1 cellular context compared by ENCODE assay signal in genomic region chr3:119463171-119464169, GRCh38.
TF ChIP-seq lines count a peak whose summit lies in the region.

A gene with protein sequence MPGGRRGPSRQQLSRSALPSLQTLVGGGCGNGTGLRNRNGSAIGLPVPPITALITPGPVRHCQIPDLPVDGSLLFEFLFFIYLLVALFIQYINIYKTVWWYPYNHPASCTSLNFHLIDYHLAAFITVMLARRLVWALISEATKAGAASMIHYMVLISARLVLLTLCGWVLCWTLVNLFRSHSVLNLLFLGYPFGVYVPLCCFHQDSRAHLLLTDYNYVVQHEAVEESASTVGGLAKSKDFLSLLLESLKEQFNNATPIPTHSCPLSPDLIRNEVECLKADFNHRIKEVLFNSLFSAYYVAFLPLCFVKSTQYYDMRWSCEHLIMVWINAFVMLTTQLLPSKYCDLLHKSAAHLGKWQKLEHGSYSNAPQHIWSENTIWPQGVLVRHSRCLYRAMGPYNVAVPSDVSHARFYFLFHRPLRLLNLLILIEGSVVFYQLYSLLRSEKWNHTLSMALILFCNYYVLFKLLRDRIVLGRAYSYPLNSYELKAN (minus strand): TSS chr3:119463615. CDS start chr3:119462074, 1,541 bp downstream.

TF ChIP-seq in SK-N-SH, 30 proteins besides CTCF, POLR2A, EP300 and RAD21 (continued from another document):
- TF ChIP-seq GATA2 (CRISPR knock-in tag; IDR thresholded peaks at IDR 0.05) (no peak; the same call in 1 of the 2 replicates), RFX5 (IDR thresholded peaks at IDR 0.05; ENCODE audit: low read length) (peak; percentile 52; the same call in 1 of the 2 replicates), CHD2 (IDR thresholded peaks at IDR 0.05; ENCODE audit: low read length, partially characterized antibody) (peak; percentile 86), FOXM1 (IDR thresholded peaks at IDR 0.05; ENCODE audit: low read depth) (no peak), USF1 (IDR thresholded peaks at IDR 0.05; ENCODE audit: borderline replicate concordance, low read depth) (no peak), MXI1 (IDR thresholded peaks at IDR 0.05; ENCODE audit: low read depth, low read length) (peak; percentile 91), SMC3 (IDR thresholded peaks at IDR 0.05; ENCODE audit: low read depth, low read length) (no peak), JUND (IDR thresholded peaks at IDR 0.05) (no peak), ZBTB33 (IDR thresholded peaks at IDR 0.05; ENCODE audit: borderline replicate concordance, low read depth) (no peak), TCF12 (IDR thresholded peaks at IDR 0.05) (no peak; the same call in 1 of the 2 replicates), SIN3A (IDR thresholded peaks at IDR 0.05; ENCODE audit: borderline replicate concordance, low read depth, low read length) (peak; percentile 85; the same call in 1 of the 2 replicates), EZH2phosphoT487 (IDR thresholded peaks at IDR 0.05; ENCODE audit: borderline replicate concordance, low read depth) (no peak), GABPA (IDR thresholded peaks at IDR 0.05; ENCODE audit: low read depth) (peak; percentile 85), POLR2AphosphoS5 (IDR thresholded peaks at IDR 0.05; ENCODE audit: low read depth, low read length) (peak; percentile 99), RCOR1 (IDR thresholded peaks at IDR 0.05; ENCODE audit: low read length) (0 out of 2 replicates have a peak, but pooled peaks have one; percentile 19), TEAD4 (IDR thresholded peaks at IDR 0.05; ENCODE audit: borderline replicate concordance, insufficient read depth) (no peak), ELF1 (IDR thresholded peaks at IDR 0.05) (peak; percentile 86), YY1 (IDR thresholded peaks at IDR 0.05; ENCODE audit: low read depth) (peak; percentile 91)
- TF ChIP-seq, protein P1, sequence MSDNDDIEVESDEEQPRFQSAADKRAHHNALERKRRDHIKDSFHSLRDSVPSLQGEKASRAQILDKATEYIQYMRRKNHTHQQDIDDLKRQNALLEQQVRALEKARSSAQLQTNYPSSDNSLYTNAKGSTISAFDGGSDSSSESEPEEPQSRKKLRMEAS (IDR thresholded peaks at IDR 0.05; ENCODE audit: low read depth), result peak; percentile 85
